In the genomic region with DNA sequence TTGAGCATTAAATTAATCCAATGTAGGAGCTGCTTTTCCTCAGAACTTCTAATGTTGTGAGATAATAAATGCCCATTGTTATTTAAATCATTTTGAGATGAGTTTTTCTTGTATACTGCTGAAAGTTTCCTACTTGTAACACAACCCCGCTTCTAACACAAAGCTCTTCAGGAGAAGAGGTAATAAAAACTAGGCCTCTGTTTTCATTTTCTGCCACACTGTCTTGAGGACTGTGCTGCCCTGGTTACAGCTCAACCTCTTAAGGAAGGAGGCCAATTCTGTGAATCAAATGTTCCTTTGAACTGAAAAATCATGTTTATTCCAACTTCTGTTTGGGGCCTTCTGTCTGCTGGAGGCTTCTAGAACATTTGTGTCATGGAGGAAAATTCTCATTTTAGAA, we compare ENCODE assay signal across 21 cellular contexts.
DNase-seq lines count a peak whose midpoint lies in the region; ATAC-seq, FAIRE-seq and TF ChIP-seq lines count a peak whose summit lies in the region.
"Had no signal": no experiment of that assay in that cellular context is flagged by ENCODE, and none has a peak within 500 bp of the region (broad histone marks: within the 10 kb centered on the region; RNA-seq: fewer than 3 reads in every experiment).

No MANE protein-coding gene starts in this region.

- H3K79me2 ChIP-seq in astrocyte (ENCODE audit: insufficient read depth, low read length) = no peaks in the 10 kb centered on the region
- no peaks in the 10 kb centered on the region for H3K79me2 ChIP-seq in hepatocyte

- no peak overlapping the region for H2BK15ac ChIP-seq in neuronal stem cell (ENCODE audit: low read length)

- no peak overlapping the region for H2BK120ac ChIP-seq in neuronal stem cell (ENCODE audit: low read depth, low read length)

- TF ChIP-seq CTCF in astrocyte (IDR thresholded peaks at IDR 0.05; ENCODE audit: insufficient read depth, low read depth, low read length) (no peak), hepatocyte (IDR thresholded peaks at IDR 0.05; ENCODE audit: poor library complexity) (no peak), Caco-2 (IDR thresholded peaks at IDR 0.05; ENCODE audit: insufficient read depth in 1 of 2, low read depth in 1 of 2, low read length in 1 of 2, severe bottlenecking in 1 of 2, unreplicated experiment in 1 of 2) (no peak)

- H3K9me2 ChIP-seq in hepatocyte (replicated peaks; ENCODE audit: insufficient read depth) = no peaks in the 10 kb centered on the region

- no peak overlapping the region for H4K91ac ChIP-seq in neuronal stem cell (ENCODE audit: low read depth, low read length, poor library complexity)

- H2BK5ac ChIP-seq in neuronal stem cell (ENCODE audit: low read length) = no peak overlapping the region

- H3K4me3 ChIP-seq in astrocyte (ENCODE audit: insufficient read depth, low read depth, low read length) (no peak overlapping the region), hepatocyte (no peak overlapping the region), neuronal stem cell (ENCODE audit: low read length in 2 of 2) (no peak overlapping the region), Caco-2 (ENCODE audit: low read depth, low read length) (no peak overlapping the region)
- H3K4me3 ChIP-seq: BLaER1 treated with 17β-estradiol and CSF1 and Interleukin-3, amounts not matched to agents 10 nM and 100 nM; HAP-1; pancreas; suprapubic skin; vagina had no signal

- no TSS peak for BruUV-seq in Caco-2 (replicated peaks; lab: Mats Ljungman, UMichigan)

- H3K9ac ChIP-seq in astrocyte (ENCODE audit: low read length) (no peak overlapping the region), neuronal stem cell (ENCODE audit: low read depth, low read length, poor library complexity) (no peak overlapping the region)
- H3K9ac ChIP-seq: BLaER1 treated with 17β-estradiol and CSF1 and Interleukin-3, amounts not matched to agents 10 nM and 100 nM had no signal

- ATAC-seq in left colon (no peak), HG03135 (IDR thresholded peaks at IDR 0.05; ENCODE audit: unreplicated experiment) (no peak)
- ATAC-seq: pancreas, sciatic nerve had no signal

- H3K27ac Mint-ChIP-seq in astrocyte (ENCODE audit: unreplicated experiment) (no peak overlapping the region), Caco-2 (ENCODE audit: unreplicated experiment) (no peak overlapping the region)
- H3K27ac Mint-ChIP-seq: activated CD4-positive, alpha-beta memory T cell treated with anti-CD3 and anti-CD28 coated beads for 36 hours had no signal

- in situ Hi-C loops in G401 (cut with HindIII; ENCODE audit: low sequenced_read_pairs) = no loop called here

- FAIRE-seq in astrocyte (lab: Jason Lieb, UNC) = no peak
- FAIRE-seq: keratinocyte, pancreas had no signal

- H2BK12ac ChIP-seq in neuronal stem cell (ENCODE audit: low read length) = no peak overlapping the region

- no peak overlapping the region for H4K8ac ChIP-seq in neuronal stem cell (ENCODE audit: low read depth, low read length)

- DNase-seq in G401 (ENCODE audit: low spot score) (peak; percentile 3), astrocyte (ENCODE audit: low read depth) (no peak), hepatocyte (ENCODE audit: low spot score) (no peak), neuronal stem cell (ENCODE audit: low spot score) (no peak), Caco-2 (no peak), left colon (no peak)
- DNase-seq in activated CD8-positive, alpha-beta memory T cell treated with anti-CD3 and anti-CD28 coated beads for 24 hours = no peak
- DNase-seq: activated CD4-positive, alpha-beta memory T cell treated with anti-CD3 and anti-CD28 coated beads for 36 hours; Calu3; hippocampal formation; NCI-H1694 treated with DMSO at 0.1 percent for 48 hours; NCI-H345; SW 1271 had no signal

- no peak overlapping the region for H3K23ac ChIP-seq in neuronal stem cell (ENCODE audit: low read depth, low read length, poor library complexity)

- H3K4me1 Mint-ChIP-seq in astrocyte (ENCODE audit: low read depth, unreplicated experiment) (peaks cover 9% of the 10 kb centered on the region), Caco-2 (ENCODE audit: low read depth, unreplicated experiment) (no peaks in the 10 kb centered on the region)

- CTCF ChIA-PET in Caco-2 (lab: Charles Lee) = interaction anchor here (0.6 kb wide), 1 partner anchor 58 kb away, joined by 3 read pairs; no protein-coding TSS in a partner anchor

- POLR2A ChIA-PET in Caco-2 (lab: Charles Lee) = no interaction called here

- H3K9me3 Mint-ChIP-seq in astrocyte (ENCODE audit: unreplicated experiment) (no peaks in the 10 kb centered on the region), Caco-2 (ENCODE audit: unreplicated experiment) (no peaks in the 10 kb centered on the region)
- H3K9me3 Mint-ChIP-seq: activated CD4-positive, alpha-beta memory T cell treated with anti-CD3 and anti-CD28 coated beads for 36 hours had no signal

- peak overlapping the region; percentile 66 for H3K4me3 Mint-ChIP-seq in astrocyte (ENCODE audit: unreplicated experiment)
- H3K4me3 Mint-ChIP-seq in Caco-2 (ENCODE audit: unreplicated experiment) = no peak overlapping the region
- H3K4me3 Mint-ChIP-seq: activated CD4-positive, alpha-beta memory T cell treated with anti-CD3 and anti-CD28 coated beads for 36 hours had no signal

- no peak overlapping the region for H3K27ac ChIP-seq in astrocyte (ENCODE audit: low read depth, low read length)
- peak overlapping the region; percentile 29 for H3K27ac ChIP-seq in hepatocyte
- no peak overlapping the region for H3K27ac ChIP-seq in neuronal stem cell (replicated peaks; ENCODE audit: low read length)
- H3K27ac ChIP-seq: BLaER1 treated with 17β-estradiol and CSF1 and Interleukin-3, amounts not matched to agents 10 nM and 100 nM; pancreas; suprapubic skin; vagina had no signal

- H3K4ac ChIP-seq in neuronal stem cell (ENCODE audit: low read length) = no peak overlapping the region

- no peak overlapping the region for H3K14ac ChIP-seq in neuronal stem cell (ENCODE audit: low read length)

- no peaks in the 10 kb centered on the region for H3K27me3 Mint-ChIP-seq in astrocyte (ENCODE audit: low read depth, unreplicated experiment)
- peaks cover 5% of the 10 kb centered on the region for H3K27me3 Mint-ChIP-seq in Caco-2 (ENCODE audit: insufficient read depth, unreplicated experiment)
- H3K27me3 Mint-ChIP-seq: activated CD4-positive, alpha-beta memory T cell treated with anti-CD3 and anti-CD28 coated beads for 36 hours had no signal

- no peak overlapping the region for H3K4me2 ChIP-seq in astrocyte (ENCODE audit: low read length)
- no peak overlapping the region for H3K4me2 ChIP-seq in hepatocyte
- no peak overlapping the region for H3K4me2 ChIP-seq in neuronal stem cell (ENCODE audit: insufficient read depth, low read length, poor library complexity, severe bottlenecking)
- H3K4me2 ChIP-seq: BLaER1 treated with 17β-estradiol and CSF1 and Interleukin-3, amounts not matched to agents 10 nM and 100 nM had no signal

- no peaks in the 10 kb centered on the region for H4K20me1 ChIP-seq in astrocyte (ENCODE audit: insufficient read depth, low read length)
- H4K20me1 ChIP-seq in hepatocyte (ENCODE audit: insufficient read depth, poor library complexity, severe bottlenecking) = no peaks in the 10 kb centered on the region
- H4K20me1 ChIP-seq: BLaER1 treated with 17β-estradiol and CSF1 and Interleukin-3, amounts not matched to agents 10 nM and 100 nM had no signal

- H3K18ac ChIP-seq in neuronal stem cell (ENCODE audit: low read length) = no peak overlapping the region

- H2AFZ ChIP-seq in astrocyte (ENCODE audit: low read depth, low read length) = no peak overlapping the region
- H2AFZ ChIP-seq in hepatocyte = peak overlapping the region; percentile 13
- H2AFZ ChIP-seq in neuronal stem cell (ENCODE audit: low read length) = peak overlapping the region; percentile 77

- 61% methylated on average over 1 of the region's 1 CpG for WGBS in hepatocyte (ENCODE audit: low lambda C conversion rate, missing lambda C conversion rate)
- WGBS in neuronal stem cell (ENCODE audit: extremely low coverage in 2 of 2, insufficient read length in 2 of 2, insufficient replicate concordance in 1 of 2), 2 donors = no CpG with 5 or more reads among the region's 1 CpG

- H3K36me3 Mint-ChIP-seq in astrocyte (ENCODE audit: low read depth, unreplicated experiment) (no peaks in the 10 kb centered on the region), Caco-2 (ENCODE audit: insufficient read depth, unreplicated experiment) (no peaks in the 10 kb centered on the region)
- H3K36me3 Mint-ChIP-seq: activated CD4-positive, alpha-beta memory T cell treated with anti-CD3 and anti-CD28 coated beads for 36 hours had no signal

- H3K79me1 ChIP-seq in neuronal stem cell (ENCODE audit: low read depth, low read length) = no peaks in the 10 kb centered on the region

- H3K27me3 ChIP-seq in astrocyte (ENCODE audit: insufficient read depth, low read length) (no peaks in the 10 kb centered on the region), hepatocyte (no peaks in the 10 kb centered on the region), neuronal stem cell (ENCODE audit: control insufficient read depth in 3 of 3, insufficient read depth in 3 of 3, low read depth in 1 of 3, low read length in 3 of 3) (no peaks in the 10 kb centered on the region), Caco-2 (replicated peaks; ENCODE audit: control insufficient read depth, insufficient read depth, low read length) (no peaks in the 10 kb centered on the region)
- H3K27me3 ChIP-seq: BLaER1 treated with 17β-estradiol and CSF1 and Interleukin-3, amounts not matched to agents 10 nM and 100 nM; pancreas; suprapubic skin; vagina had no signal

- H3K36me3 ChIP-seq in astrocyte (ENCODE audit: insufficient read depth, low read length) (no peaks in the 10 kb centered on the region), hepatocyte (replicated peaks; ENCODE audit: insufficient read depth, low read depth) (no peaks in the 10 kb centered on the region), neuronal stem cell (replicated peaks in 1 of 2; ENCODE audit: control insufficient read depth in 2 of 2, insufficient read depth in 2 of 2, low read length in 2 of 2) (no peaks in the 10 kb centered on the region), Caco-2 (ENCODE audit: control insufficient read depth, insufficient read depth, low read length) (no peaks in the 10 kb centered on the region)
- H3K36me3 ChIP-seq: BLaER1 treated with 17β-estradiol and CSF1 and Interleukin-3, amounts not matched to agents 10 nM and 100 nM; HAP-1; pancreas; suprapubic skin; vagina had no signal

- intact Hi-C loops in Caco-2 (cut with micrococcal nuclease; ENCODE audit: unreplicated experiment) (loop anchor here (10.0 kb wide), 2 partner anchors 265 to 475 kb away; no protein-coding TSS in a partner anchor), left colon (cut with DNase I, micrococcal nuclease) (no loop called here)

- H3K9me3 ChIP-seq in astrocyte (ENCODE audit: insufficient read depth, low read depth, low read length) (no peaks in the 10 kb centered on the region), hepatocyte (ENCODE audit: low read depth) (no peaks in the 10 kb centered on the region), neuronal stem cell (replicated peaks in 1 of 2; ENCODE audit: control insufficient read depth in 2 of 2, insufficient read depth in 1 of 2, low read depth in 1 of 2, low read length in 2 of 2) (peaks cover 0 to 1% of the 10 kb centered on the region in 2 donors), Caco-2 (no peaks in the 10 kb centered on the region)
- H3K9me3 ChIP-seq: BLaER1 treated with 17β-estradiol and CSF1 and Interleukin-3, amounts not matched to agents 10 nM and 100 nM; HAP-1; pancreas; suprapubic skin; vagina had no signal

- no peak overlapping the region for H2AK5ac ChIP-seq in neuronal stem cell (ENCODE audit: low read depth, low read length)

- H3K4me1 ChIP-seq in astrocyte (ENCODE audit: insufficient read depth, low read length) (no peaks in the 10 kb centered on the region), hepatocyte (ENCODE audit: insufficient read depth) (no peaks in the 10 kb centered on the region), neuronal stem cell (ENCODE audit: control insufficient read depth in 2 of 2, insufficient read depth in 1 of 2, low read depth in 1 of 2, low read length in 2 of 2) (peaks cover 2 to 5% of the 10 kb centered on the region in 2 donors), Caco-2 (no peaks in the 10 kb centered on the region)
- H3K4me1 ChIP-seq: BLaER1 treated with 17β-estradiol and CSF1 and Interleukin-3, amounts not matched to agents 10 nM and 100 nM; suprapubic skin; vagina had no signal
